ENCODE assay signal across 8 cellular contexts in genomic region chr6:11471261-11471660, GRCh38.
"Had no signal": no experiment of that assay in that cellular context is flagged by ENCODE, and none has a peak within 500 bp of the region (broad histone marks: within the 10 kb centered on the region; RNA-seq: fewer than 3 reads in every experiment).

No MANE protein-coding gene starts in this region.

- H3K4me1 Mint-ChIP-seq: GM23338 had no signal

- FAIRE-seq: HepG2, K562 had no signal

- H3K4me3 ChIP-seq: GM23338, HAP-1, K562 had no signal

- H3K36me3 ChIP-seq: HAP-1 had no signal

- H2AFZ ChIP-seq: GM23338 had no signal

- H3K4me2 ChIP-seq: GM23338 had no signal

- H3K9me3 Mint-ChIP-seq: GM23338, HFFc6 had no signal

- H3K9me3 ChIP-seq: HAP-1 had no signal

- H3K4me1 ChIP-seq: HAP-1 had no signal

- ATAC-seq: GM23338, HCT116, HepG2, K562 had no signal

- DNase-seq: H7, HFFc6 had no signal

- H3K4me3 Mint-ChIP-seq: GM23338, HFFc6 had no signal

- H3K27ac ChIP-seq: HL-60 had no signal

- H3K27ac Mint-ChIP-seq: GM23338, HFFc6 had no signal
